ENCODE assay signal across 32 cellular contexts in genomic region chr3:181050738-181051137, GRCh38.
"Had no signal": no experiment of that assay in that cellular context is flagged by ENCODE, and none has a peak within 500 bp of the region (broad histone marks: within the 10 kb centered on the region; RNA-seq: fewer than 3 reads in every experiment).

No MANE protein-coding gene starts in this region.

- H3K4me3 ChIP-seq: adrenal gland, body of pancreas, colonic mucosa had no signal

- H3K4me1 ChIP-seq: adrenal gland, body of pancreas, colonic mucosa had no signal

- H3K36me3 Mint-ChIP-seq: activated CD4-positive, alpha-beta memory T cell treated with anti-CD3 and anti-CD28 coated beads for 36 hours; activated CD8-positive, alpha-beta memory T cell treated with anti-CD3 and anti-CD28 coated beads, Interleukin-2, amount 10 ng/mL, durations not matched to agents 7 days and 5 days; activated naive CD4-positive, alpha-beta T cell treated with anti-CD3 and anti-CD28 coated beads, Interleukin-2, amount 50 U/mL, for 24 hours; T-cell had no signal

- H3K4me1 Mint-ChIP-seq: activated CD4-positive, alpha-beta T cell treated with anti-CD3 and anti-CD28 coated beads for 36 hours; activated CD4-positive, alpha-beta T cell treated with anti-CD3 and anti-CD28 coated beads, Interleukin-2, amount 10 ng/mL, durations not matched to agents 24 days and 14 days; activated CD8-positive, alpha-beta memory T cell treated with anti-CD3 and anti-CD28 coated beads, Interleukin-2, amount 10 ng/mL, durations not matched to agents 7 days and 5 days; activated naive CD4-positive, alpha-beta T cell treated with anti-CD3 and anti-CD28 coated beads, Interleukin-2, amount 50 U/mL, for 24 hours; activated naive CD8-positive, alpha-beta T cell treated with anti-CD3 and anti-CD28 coated beads for 36 hours; activated naive CD8-positive, alpha-beta T cell treated with anti-CD3 and anti-CD28 coated beads, Interleukin-2, amount 50 U/mL, for 24 hours; T-cell had no signal

- H3K27ac Mint-ChIP-seq: activated CD4-positive, alpha-beta memory T cell treated with anti-CD3 and anti-CD28 coated beads for 36 hours; activated CD4-positive, alpha-beta T cell treated with anti-CD3 and anti-CD28 coated beads for 36 hours; activated CD4-positive, alpha-beta T cell treated with anti-CD3 and anti-CD28 coated beads, Interleukin-2, amount 10 ng/mL, durations not matched to agents 24 days and 14 days; activated CD8-positive, alpha-beta memory T cell treated with anti-CD3 and anti-CD28 coated beads, Interleukin-2, amount 10 ng/mL, durations not matched to agents 7 days and 5 days; activated CD8-positive, alpha-beta T cell treated with anti-CD3 and anti-CD28 coated beads, Interleukin-2, amount 10 ng/mL, durations not matched to agents 7 days and 5 days; activated naive CD4-positive, alpha-beta T cell treated with anti-CD3 and anti-CD28 coated beads for 36 hours; activated naive CD4-positive, alpha-beta T cell treated with anti-CD3 and anti-CD28 coated beads, Interleukin-2, amount 50 U/mL, for 24 hours; activated naive CD8-positive, alpha-beta T cell treated with anti-CD3 and anti-CD28 coated beads for 36 hours; activated naive CD8-positive, alpha-beta T cell treated with anti-CD3 and anti-CD28 coated beads, Interleukin-2, amount 50 U/mL, for 24 hours; activated T-helper 1 cell treated with anti-CD3 and anti-CD28 coated beads, Interleukin-12 subunit alpha, Interleukin-12 subunit beta, Interleukin-2, Interleukin-4 antibody, amounts not matched to agents 30 ng/mL and 10 ng/mL and 1 ng/mL, durations not matched to agents 14 hours and 24 hours and 36 hours; activated T-helper 2 cell treated with anti-CD3 and anti-CD28 coated beads, Interferon-gamma antibody, Interleukin-2, Interleukin-4, amounts not matched to agents 10 μg/mL and 5 μg/mL and 100 μg/mL, durations not matched to agents 14 hours and 24 hours and 36 hours; T-cell; T-helper 1 cell treated with Interleukin-12 subunit alpha and Interleukin-12 subunit beta and Interleukin-4 antibody, amounts not matched to agents 30 μg/mL and 1 μg/mL, for 36 hours had no signal

- ATAC-seq: activated CD4-positive, alpha-beta T cell treated with anti-CD3 and anti-CD28 coated beads for 36 hours; activated CD8-positive, alpha-beta memory T cell treated with anti-CD3 and anti-CD28 coated beads, Interleukin-2, amount 10 ng/mL, durations not matched to agents 7 days and 5 days; activated CD8-positive, alpha-beta T cell treated with anti-CD3 and anti-CD28 coated beads, Interleukin-2, amount 10 ng/mL, durations not matched to agents 7 days and 5 days; activated naive CD8-positive, alpha-beta T cell treated with anti-CD3 and anti-CD28 coated beads, Interleukin-2, amount 50 U/mL, for 24 hours; body of pancreas; esophagus mucosa; T-cell had no signal

- H3K27me3 Mint-ChIP-seq: activated CD4-positive, alpha-beta T cell treated with anti-CD3 and anti-CD28 coated beads, Interleukin-2, amount 10 ng/mL, durations not matched to agents 24 days and 14 days; activated naive CD8-positive, alpha-beta T cell treated with anti-CD3 and anti-CD28 coated beads for 36 hours had no signal

- H3K27ac ChIP-seq: adrenal gland, body of pancreas, colonic mucosa, WERI-Rb-1 had no signal

- H3K4me3 Mint-ChIP-seq: activated CD4-positive, alpha-beta memory T cell treated with anti-CD3 and anti-CD28 coated beads for 36 hours; activated CD4-positive, alpha-beta T cell treated with anti-CD3 and anti-CD28 coated beads for 36 hours; activated CD4-positive, alpha-beta T cell treated with anti-CD3 and anti-CD28 coated beads, Interleukin-2, amount 10 ng/mL, durations not matched to agents 24 days and 14 days; activated CD8-positive, alpha-beta memory T cell treated with anti-CD3 and anti-CD28 coated beads, Interleukin-2, amount 10 ng/mL, durations not matched to agents 7 days and 5 days; activated CD8-positive, alpha-beta T cell treated with anti-CD3 and anti-CD28 coated beads, Interleukin-2, amount 10 ng/mL, durations not matched to agents 7 days and 5 days; activated naive CD4-positive, alpha-beta T cell treated with anti-CD3 and anti-CD28 coated beads for 36 hours; activated naive CD4-positive, alpha-beta T cell treated with anti-CD3 and anti-CD28 coated beads, Interleukin-2, amount 50 U/mL, for 24 hours; activated naive CD8-positive, alpha-beta T cell treated with anti-CD3 and anti-CD28 coated beads for 36 hours; activated naive CD8-positive, alpha-beta T cell treated with anti-CD3 and anti-CD28 coated beads, Interleukin-2, amount 50 U/mL, for 24 hours; activated T-helper 1 cell treated with anti-CD3 and anti-CD28 coated beads, Interleukin-12 subunit alpha, Interleukin-12 subunit beta, Interleukin-2, Interleukin-4 antibody, amounts not matched to agents 30 ng/mL and 10 ng/mL and 1 ng/mL, durations not matched to agents 14 hours and 24 hours and 36 hours; T-cell; T-helper 1 cell treated with Interleukin-12 subunit alpha and Interleukin-12 subunit beta and Interleukin-4 antibody, amounts not matched to agents 30 μg/mL and 1 μg/mL, for 36 hours had no signal

- H3K27me3 ChIP-seq: adrenal gland, body of pancreas, colonic mucosa had no signal

- H3K9me3 Mint-ChIP-seq: activated CD4-positive, alpha-beta T cell treated with anti-CD3 and anti-CD28 coated beads, Interleukin-2, amount 10 ng/mL, durations not matched to agents 24 days and 14 days; activated naive CD4-positive, alpha-beta T cell treated with anti-CD3 and anti-CD28 coated beads for 36 hours; activated T-helper 1 cell treated with anti-CD3 and anti-CD28 coated beads, Interleukin-12 subunit alpha, Interleukin-12 subunit beta, Interleukin-2, Interleukin-4 antibody, amounts not matched to agents 30 ng/mL and 10 ng/mL and 1 ng/mL, durations not matched to agents 14 hours and 24 hours and 36 hours; activated T-helper 2 cell treated with anti-CD3 and anti-CD28 coated beads, Interferon-gamma antibody, Interleukin-2, Interleukin-4, amounts not matched to agents 10 μg/mL and 5 μg/mL and 100 μg/mL, durations not matched to agents 14 hours and 24 hours and 36 hours; T-helper 1 cell treated with Interleukin-12 subunit alpha and Interleukin-12 subunit beta and Interleukin-4 antibody, amounts not matched to agents 30 μg/mL and 1 μg/mL, for 36 hours had no signal

- H3K9me3 ChIP-seq: adrenal gland, colonic mucosa had no signal

- H3K36me3 ChIP-seq: adrenal gland, colonic mucosa, WERI-Rb-1 had no signal

- DNase-seq: activated CD4-positive, alpha-beta memory T cell treated with anti-CD3 and anti-CD28 coated beads for 36 hours; activated CD4-positive, alpha-beta T cell treated with anti-CD3 and anti-CD28 coated beads for 36 hours; activated CD4-positive, alpha-beta T cell treated with anti-CD3 and anti-CD28 coated beads, Interleukin-2, amount 10 ng/mL, durations not matched to agents 24 days and 14 days; activated CD4-positive, CD25-positive, alpha-beta regulatory T cell; activated CD4-positive, CD25-positive, alpha-beta regulatory T cell treated with anti-CD3 and anti-CD28 coated beads, Interleukin-2, amount 50 U/mL, for 72 hours; activated CD8-positive, alpha-beta memory T cell treated with anti-CD3 and anti-CD28 coated beads, Interleukin-2, amount 10 ng/mL, durations not matched to agents 7 days and 5 days; activated CD8-positive, alpha-beta memory T cell treated with anti-CD3 and anti-CD28 coated beads, Interleukin-2, amount 50 U/mL, for 4 hours; activated CD8-positive, alpha-beta T cell treated with anti-CD3 and anti-CD28 coated beads, Interleukin-2, amount 10 ng/mL, durations not matched to agents 7 days and 5 days; activated effector memory CD4-positive, alpha-beta T cell treated with anti-CD3 and anti-CD28 coated beads, Interleukin-2, amount 50 U/mL, for 16 hours; activated naive CD4-positive, alpha-beta T cell treated with anti-CD3 and anti-CD28 coated beads for 36 hours; activated naive CD8-positive, alpha-beta T cell treated with anti-CD3 and anti-CD28 coated beads for 36 hours; activated naive CD8-positive, alpha-beta T cell treated with anti-CD3 and anti-CD28 coated beads, Interleukin-2, amount 50 U/mL, for 24 hours; activated T-cell treated with anti-CD3 and anti-CD28 coated beads, Interleukin-2, amount 50 U/mL, for 1 hour; activated T-cell treated with anti-CD3 and anti-CD28 coated beads, Interleukin-2, amount 50 U/mL, for 48 hours; adrenal gland; amygdala; aorta; body of pancreas; central memory CD4-positive, alpha-beta T cell; cerebellar nuclear complex; colonic mucosa; effector CD8-positive, alpha-beta T cell; foreskin fibroblast; SW 1271; T-cell; T-helper 9 cell; WERI-Rb-1 had no signal
